24 cellular contexts compared by ENCODE assay signal in genomic region chr11:6962141-6962540, GRCh38. TPM values are rescaled to one million over a fixed set of nuclear protein-coding genes. Genes with fewer than 3 reads are reported as not detected.
DNase-seq lines count a peak whose midpoint lies in the region; ATAC-seq, FAIRE-seq and TF ChIP-seq lines count a peak whose summit lies in the region.
"Had no signal": no experiment of that assay in that cellular context is flagged by ENCODE, and none has a peak within 500 bp of the region (broad histone marks: within the 10 kb centered on the region; RNA-seq: fewer than 3 reads in every experiment).

No MANE protein-coding gene starts in this region.

- no peaks in the 10 kb centered on the region for H3K9me3 ChIP-seq in GM12878 (replicated peaks; ENCODE audit: control insufficient read depth, insufficient read depth, low read length)
- H3K9me3 ChIP-seq: SJCRH30 had no signal

- SMC1A ChIA-PET in GM12878 (lab: Charles Lee; ENCODE audit: uncharacterized antibody, unreplicated experiment): no interaction called here

- no peak overlapping the region for H3K4me3 ChIP-seq in GM12878
- H3K4me3 ChIP-seq: Peyer's patch, SJCRH30 had no signal

- POLR2A ChIA-PET in GM12878 (lab: Charles Lee): no interaction called here

- FAIRE-seq in GM12878 (lab: Jason Lieb, UNC): no peak

- no peak for TF ChIP-seq CTCF in GM12878 (IDR thresholded peaks at IDR 0.05 in 2 of 3, conservative IDR thresholded peaks at IDR 0.05 in 1 of 3; ENCODE audit: control insufficient read depth in 2 of 3, extremely low read depth in 1 of 3, insufficient read depth in 1 of 3, low read depth in 3 of 3, low read length in 3 of 3)

- in situ Hi-C loops in GM12878 (cut with MboI): no loop called here

- TF ChIP-seq POLR2A in GM12878 (IDR thresholded peaks at IDR 0.05; ENCODE audit: low read depth, low read length): no peak

- H3K9ac ChIP-seq in GM12878 (ENCODE audit: control insufficient read depth, insufficient read depth, low read length): no peak overlapping the region

- H3K4me1 ChIP-seq in GM12878 (ENCODE audit: control insufficient read depth, insufficient read depth, low read length): no peaks in the 10 kb centered on the region
- H3K4me1 ChIP-seq: Peyer's patch, SJCRH30 had no signal

- TF ChIP-seq EP300 in GM12878 (IDR thresholded peaks at IDR 0.05; ENCODE audit: borderline replicate concordance in 1 of 2, control insufficient read depth in 1 of 2, low read depth in 2 of 2, low read length in 2 of 2): no peak

- no TSS peak for BruUV-seq in GM12878 (replicated peaks; lab: Mats Ljungman, UMichigan)

- CTCF ChIA-PET in GM12878 (lab: Yijun Ruan, JAX): interaction anchor here (0.6 to 1.5 kb wide), 2 partner anchors 144 to 150 kb away, joined by 3 to 6 read pairs; no protein-coding TSS in a partner anchor

- H3K4me2 ChIP-seq in GM12878 (ENCODE audit: control insufficient read depth, insufficient read depth): no peak overlapping the region; the same call in 1 of the 2 replicates

- DNase-seq in NCI-H2107 treated with DMSO at 0.1 percent for 48 hours (lab: John Stamatoyannopoulos, UW; ENCODE audit: unreplicated experiment): peak; percentile 15
- no peak for DNase-seq in NCI-H2107 (lab: John Stamatoyannopoulos, UW)
- DNase-seq in GM12878 (ENCODE audit: low read depth, low spot score): no peak
- peak; percentile 15 for DNase-seq in iPS-NIHi7 (ENCODE audit: extremely low spot score)
- DNase-seq in NCI-H446 treated with DMSO at 0.1 percent for 48 hours (lab: John Stamatoyannopoulos, UW): no peak
- DNase-seq in HPDE6-E6E7 (ENCODE audit: extremely low spot score): no peak
- DNase-seq in NCI-H146 treated with DMSO at 0.1 percent for 48 hours (lab: John Stamatoyannopoulos, UW; ENCODE audit: unreplicated experiment): no peak
- DNase-seq: ACHN; C1 segment of cervical spinal cord; CD8-positive, alpha-beta T cell; DND-41; NCI-H1092; NCI-H1436; NCI-H2029 treated with DMSO at 0.1 percent for 48 hours; NCI-H524; NCI-H774; Peyer's patch; SJCRH30; T-helper 1 cell had no signal

- RAD21 ChIA-PET in GM12878 (lab: Charles Lee; ENCODE audit: unreplicated experiment): no interaction called here

- no peaks in the 10 kb centered on the region for H3K27me3 ChIP-seq in GM12878 (replicated peaks in 1 of 2; ENCODE audit: control insufficient read depth in 2 of 2, insufficient read depth in 2 of 2, low read length in 1 of 2)
- H3K27me3 ChIP-seq: Peyer's patch had no signal

- ATAC-seq in HG03159 (IDR thresholded peaks at IDR 0.05; ENCODE audit: unreplicated experiment) (peak; percentile 7), GM12878 (peak; percentile 12; the same call in 2 of the 3 replicates)
- ATAC-seq: CD8-positive, alpha-beta T cell had no signal

- peak overlapping the region; percentile 48 for H3K27ac ChIP-seq in GM12878 (ENCODE audit: control insufficient read depth, insufficient read depth)
- H3K27ac ChIP-seq: 22Rv1, Peyer's patch, SJCRH30 had no signal

- H4K20me1 ChIP-seq in GM12878 (ENCODE audit: control insufficient read depth, insufficient read depth): no peaks in the 10 kb centered on the region

- no peak for TF ChIP-seq RAD21 in GM12878 (IDR thresholded peaks at IDR 0.05; ENCODE audit: insufficient read depth, low read depth, low read length)

- intact Hi-C loops in GM12878 (cut with micrococcal nuclease; ENCODE audit: unreplicated experiment): no loop called here

- no peaks in the 10 kb centered on the region for H3K79me2 ChIP-seq in GM12878 (ENCODE audit: control insufficient read depth, insufficient read depth, low read length)

- no peak overlapping the region for H2AFZ ChIP-seq in GM12878 (ENCODE audit: control insufficient read depth, low read depth, low read length)

- no peaks in the 10 kb centered on the region for H3K36me3 ChIP-seq in GM12878 (ENCODE audit: control insufficient read depth in 2 of 2, insufficient read depth in 2 of 2, low read length in 1 of 2)
- H3K36me3 ChIP-seq: Peyer's patch, SJCRH30 had no signal

TF ChIP-seq in GM12878, 131 proteins besides CTCF, POLR2A, EP300 and RAD21 (continues in another document):
- TF ChIP-seq SREBF2 (IDR thresholded peaks at IDR 0.05; ENCODE audit: low read length) (no peak), IKZF1 (conservative IDR thresholded peaks at IDR 0.05) (no peak), MYC (IDR thresholded peaks at IDR 0.05; ENCODE audit: insufficient read depth, insufficient read length, insufficient replicate concordance, low read length, severe bottlenecking) (no peak), ZNF622 (IDR thresholded peaks at IDR 0.05) (no peak)

RNA-seq across cellular contexts. Expression of gene ZNF215, which starts 35.9 kb away (rescaled TPM):
- total RNA-seq in GM12878 (2013; cell fraction: nucleolus; rRNA removed): 18.7 TPM in 2 replicates
- total RNA-seq in GM12878 (2014; rRNA removed): 2.5 and 2.6 TPM in 2 replicates
- total RNA-seq in GM12878 (2014; rRNA removed; fragmentation: Illumina TruSeq; extraction: Trizol): 2.4 and 3.1 TPM in 2 replicates
- 1.9 and 2.4 TPM in 2 replicates for total RNA-seq in GM12878 (2021)
- 1.4 TPM for polyA plus RNA-seq in GM12878 (2011; ENCODE audit: low read depth)
- polyA plus RNA-seq in GM12878 (2011; rRNA removed): 3.7 and 4.7 TPM in 2 replicates
- polyA plus RNA-seq in GM12878 (2011; cell fraction: cytosol; rRNA removed): 1.3 and 1.4 TPM in 2 replicates
- 4.3 and 4.7 TPM in 2 replicates for polyA plus RNA-seq in GM12878 (2011; cell fraction: nucleus; rRNA removed)
- 2.1 and 2.2 TPM in 2 replicates for polyA plus RNA-seq in GM12878 (2012)
- 1.4 and 2.7 TPM in 2 replicates for polyA plus RNA-seq in GM12878 (2014; fragmentation: Illumina TruSeq; extraction: Trizol)
- 1 to 10 TPM; 1.5 to 3.2 TPM for polyA plus RNA-seq in GM12878 (2014; fragmentation: Nextera tagmentation; extraction: Ambion mirVana)
- polyA plus RNA-seq in GM12878 (2014; rRNA removed): 1.7 and 2.2 TPM in 2 replicates
- polyA plus RNA-seq in GM12878 (2016; fragmentation: Nextera tagmentation; extraction: Ambion mirVana): 1 to 10 TPM; 1.6 to 2.0 TPM
- 4.6 and 5.9 TPM in 2 replicates for polyA minus RNA-seq in GM12878 (2011; rRNA and poly(A)+ RNA removed)
- 1.3 and 3.0 TPM in 2 replicates for polyA minus RNA-seq in GM12878 (2011; cell fraction: cytosol; rRNA and poly(A)+ RNA removed)
- polyA minus RNA-seq in GM12878 (2011; cell fraction: nucleus; rRNA and poly(A)+ RNA removed): 6.4 and 9.2 TPM in 2 replicates
- total RNA-seq: SJCRH30 had no signal

RNA-seq across cellular contexts. Expression of gene OR2D3, which starts 41.3 kb away (rescaled TPM):
- not detected in 2 replicates for total RNA-seq in GM12878 (2013; cell fraction: nucleolus; rRNA removed)
- total RNA-seq in GM12878 (2014; rRNA removed) (not detected in 2 replicates), GM12878 (2014; rRNA removed; fragmentation: Illumina TruSeq; extraction: Trizol) (not detected in 2 replicates), GM12878 (2021) (not detected in 2 replicates)
- polyA plus RNA-seq in GM12878 (2011; ENCODE audit: low read depth): not detected
- polyA plus RNA-seq in GM12878 (2011; rRNA removed) (not detected in 2 replicates), GM12878 (2014; fragmentation: Illumina TruSeq; extraction: Trizol) (not detected in 2 replicates), GM12878 (2014; fragmentation: Nextera tagmentation; extraction: Ambion mirVana) (not detected), GM12878 (2014; rRNA removed) (not detected in 2 replicates), GM12878 (2016; fragmentation: Nextera tagmentation; extraction: Ambion mirVana) (under 1 TPM in 1 of 2 experiments, not detected in 1; 0.20 TPM)
- polyA plus RNA-seq in GM12878 (2011; cell fraction: cytosol; rRNA removed): not detected in 2 replicates
- not detected in 2 replicates for polyA plus RNA-seq in GM12878 (2011; cell fraction: nucleus; rRNA removed)
- not detected in 2 replicates for polyA plus RNA-seq in GM12878 (2012)
- polyA minus RNA-seq in GM12878 (2011; rRNA and poly(A)+ RNA removed): not detected in 2 replicates
- not detected in 2 replicates for polyA minus RNA-seq in GM12878 (2011; cell fraction: cytosol; rRNA and poly(A)+ RNA removed)
- polyA minus RNA-seq in GM12878 (2011; cell fraction: nucleus; rRNA and poly(A)+ RNA removed): not detected in 2 replicates
- total RNA-seq: CD8-positive, alpha-beta T cell; H4; LHCN-M2; OCI-LY7; Peyer's patch; SJCRH30 had no signal

RNA-seq across cellular contexts. Expression of gene ZNF214, which starts 58.0 kb away (rescaled TPM):
- total RNA-seq in GM12878 (2013; cell fraction: nucleolus; rRNA removed): 0.17 TPM in 1 of 2 replicates, not detected in the other
- total RNA-seq in GM12878 (2014; rRNA removed) (not detected in 2 replicates), GM12878 (2014; rRNA removed; fragmentation: Illumina TruSeq; extraction: Trizol) (0.18 TPM in 1 of 2 replicates, not detected in the other), GM12878 (2021) (not detected in 2 replicates)
- not detected for polyA plus RNA-seq in GM12878 (2011; ENCODE audit: low read depth)
- polyA plus RNA-seq in GM12878 (2011; rRNA removed) (not detected in 2 replicates), GM12878 (2014; fragmentation: Illumina TruSeq; extraction: Trizol) (not detected in 2 replicates), GM12878 (2014; fragmentation: Nextera tagmentation; extraction: Ambion mirVana) (not detected), GM12878 (2014; rRNA removed) (not detected in 2 replicates), GM12878 (2016; fragmentation: Nextera tagmentation; extraction: Ambion mirVana) (not detected)
- not detected in 2 replicates for polyA plus RNA-seq in GM12878 (2011; cell fraction: cytosol; rRNA removed)
- polyA plus RNA-seq in GM12878 (2011; cell fraction: nucleus; rRNA removed): not detected in 2 replicates
- polyA plus RNA-seq in GM12878 (2012): 0.04 TPM in 1 of 2 replicates, not detected in the other
- polyA minus RNA-seq in GM12878 (2011; rRNA and poly(A)+ RNA removed): not detected in 2 replicates
- polyA minus RNA-seq in GM12878 (2011; cell fraction: cytosol; rRNA and poly(A)+ RNA removed): not detected in 2 replicates
- not detected in 2 replicates for polyA minus RNA-seq in GM12878 (2011; cell fraction: nucleus; rRNA and poly(A)+ RNA removed)
- total RNA-seq: CD8-positive, alpha-beta T cell; OCI-LY7 had no signal

RNA-seq across cellular contexts. Expression of gene NLRP14, which starts 58.1 kb away (rescaled TPM):
- 3.1 and 3.4 TPM in 2 replicates for total RNA-seq in GM12878 (2013; cell fraction: nucleolus; rRNA removed)
- total RNA-seq in GM12878 (2014; rRNA removed): 0.05 TPM in 1 of 2 replicates, not detected in the other
- total RNA-seq in GM12878 (2014; rRNA removed; fragmentation: Illumina TruSeq; extraction: Trizol): 0.04 and 0.09 TPM in 2 replicates
- 0.05 TPM in 1 of 2 replicates, not detected in the other for total RNA-seq in GM12878 (2021)
- 0.08 TPM for polyA plus RNA-seq in GM12878 (2011; ENCODE audit: low read depth)
- 0.12 and 0.19 TPM in 2 replicates for polyA plus RNA-seq in GM12878 (2011; rRNA removed)
- polyA plus RNA-seq in GM12878 (2011; cell fraction: cytosol; rRNA removed): 0.07 TPM in 2 replicates
- polyA plus RNA-seq in GM12878 (2011; cell fraction: nucleus; rRNA removed): 0.13 and 0.22 TPM in 2 replicates
- 0.07 TPM in 1 of 2 replicates, not detected in the other for polyA plus RNA-seq in GM12878 (2012)
- polyA plus RNA-seq in GM12878 (2014; fragmentation: Illumina TruSeq; extraction: Trizol): 0.03 and 0.05 TPM in 2 replicates
- under 1 TPM; 0.02 to 0.04 TPM for polyA plus RNA-seq in GM12878 (2014; fragmentation: Nextera tagmentation; extraction: Ambion mirVana)
- 0.04 TPM in 1 of 2 replicates, not detected in the other for polyA plus RNA-seq in GM12878 (2014; rRNA removed)
- polyA plus RNA-seq in GM12878 (2016; fragmentation: Nextera tagmentation; extraction: Ambion mirVana): not detected
- polyA minus RNA-seq in GM12878 (2011; rRNA and poly(A)+ RNA removed): 0.37 and 0.62 TPM in 2 replicates
- polyA minus RNA-seq in GM12878 (2011; cell fraction: cytosol; rRNA and poly(A)+ RNA removed): not detected in 2 replicates
- polyA minus RNA-seq in GM12878 (2011; cell fraction: nucleus; rRNA and poly(A)+ RNA removed): 0.85 and 0.86 TPM in 2 replicates
- total RNA-seq: CD8-positive, alpha-beta T cell; LHCN-M2; SJCRH30 had no signal

Comparison
In these comparisons a context has a peak if more than half of its experiments do, and no peak if none do; other contexts are left out.
1. DNase-seq: peak in NCI-H2107 treated with DMSO at 0.1 percent for 48 hours (single experiment) and iPS-NIHi7 (single experiment); none in NCI-H2107 (single experiment), GM12878 (single experiment), NCI-H446 treated with DMSO at 0.1 percent for 48 hours (single experiment), HPDE6-E6E7 (single experiment) and NCI-H146 treated with DMSO at 0.1 percent for 48 hours (single experiment).